ENCODE assay signal across 18 cellular contexts in genomic region chr2:66390152-66390551, GRCh38. TPM values are rescaled to one million over a fixed set of nuclear protein-coding genes. Genes with fewer than 3 reads are reported as not detected.
DNase-seq lines count a peak whose midpoint lies in the region; TF ChIP-seq lines count a peak whose summit lies in the region.
"Had no signal": no experiment of that assay in that cellular context is flagged by ENCODE, and none has a peak within 500 bp of the region (broad histone marks: within the 10 kb centered on the region; RNA-seq: fewer than 3 reads in every experiment).

No MANE protein-coding gene starts in this region.

- H3K27ac ChIP-seq in breast epithelium, result no peak overlapping the region
- no peak overlapping the region for H3K27ac ChIP-seq in endodermal cell (ENCODE audit: low read depth, low read length)
- H3K27ac ChIP-seq: BLaER1, Peyer's patch had no signal

- no peak overlapping the region for H3K9ac ChIP-seq in endodermal cell (ENCODE audit: extremely low read depth, low read length, poor library complexity, severe bottlenecking)
- H3K9ac ChIP-seq: BLaER1 had no signal

- H3K4me3 Mint-ChIP-seq in MCF 10A (ENCODE audit: unreplicated experiment) (peak overlapping the region; percentile 70), endodermal cell (peak overlapping the region; percentile 68), nephron progenitor cell (peak overlapping the region; percentile 61)
- H3K4me3 Mint-ChIP-seq: CD8-positive, alpha-beta memory T cell had no signal

- TF ChIP-seq POLR2A in breast epithelium (IDR thresholded peaks at IDR 0.05), result no peak

- CTCF ChIA-PET in MCF 10A (lab: Yijun Ruan, JAX), result interaction anchor here (0.6 to 0.8 kb wide), 3 partner anchors 9 to 206 kb away, joined by 3 to 4 read pairs (median 3); no protein-coding TSS in a partner anchor

- H3K9me3 ChIP-seq in breast epithelium, result no peaks in the 10 kb centered on the region
- H3K9me3 ChIP-seq in endodermal cell (ENCODE audit: control insufficient read depth, low read length), result no peaks in the 10 kb centered on the region
- H3K9me3 ChIP-seq: BLaER1, Peyer's patch had no signal

- H3K36me3 ChIP-seq in breast epithelium (no peaks in the 10 kb centered on the region), endodermal cell (ENCODE audit: control insufficient read depth, insufficient read depth, low read length) (no peaks in the 10 kb centered on the region)
- H3K36me3 ChIP-seq: BLaER1, Peyer's patch had no signal

- H3K4me1 ChIP-seq in breast epithelium, result no peaks in the 10 kb centered on the region
- H3K4me1 ChIP-seq in endodermal cell (ENCODE audit: control insufficient read depth, insufficient read depth, low read length), result no peaks in the 10 kb centered on the region
- H3K4me1 ChIP-seq: BLaER1, Peyer's patch had no signal

- no peaks in the 10 kb centered on the region for H3K36me3 Mint-ChIP-seq in MCF 10A (ENCODE audit: insufficient read depth, unreplicated experiment)
- H3K36me3 Mint-ChIP-seq in endodermal cell (ENCODE audit: low read depth), result no peaks in the 10 kb centered on the region
- H3K36me3 Mint-ChIP-seq in nephron progenitor cell (ENCODE audit: low read depth), result peaks cover 19% of the 10 kb centered on the region
- H3K36me3 Mint-ChIP-seq: CD8-positive, alpha-beta memory T cell had no signal

- H3K4me1 Mint-ChIP-seq in MCF 10A (ENCODE audit: insufficient read depth, unreplicated experiment) (peaks cover 20% of the 10 kb centered on the region), endodermal cell (peaks cover 3% of the 10 kb centered on the region), nephron progenitor cell (peaks cover 46% of the 10 kb centered on the region)
- H3K4me1 Mint-ChIP-seq: CD8-positive, alpha-beta memory T cell had no signal

- H3K27me3 Mint-ChIP-seq in MCF 10A (ENCODE audit: insufficient read depth, unreplicated experiment) (no peaks in the 10 kb centered on the region), endodermal cell (ENCODE audit: insufficient read depth) (no peaks in the 10 kb centered on the region), nephron progenitor cell (ENCODE audit: low read depth, poor library complexity) (no peaks in the 10 kb centered on the region)
- H3K27me3 Mint-ChIP-seq: CD8-positive, alpha-beta memory T cell had no signal

- BruUV-seq in MCF 10A (replicated peaks; lab: Mats Ljungman, UMichigan), result no TSS peak

- H3K27ac Mint-ChIP-seq in MCF 10A (ENCODE audit: low read depth, unreplicated experiment) (peak overlapping the region; percentile 95), endodermal cell (no peak overlapping the region), nephron progenitor cell (no peak overlapping the region)
- H3K27ac Mint-ChIP-seq: CD8-positive, alpha-beta memory T cell had no signal

- POLR2A ChIA-PET in MCF 10A (lab: Yijun Ruan, JAX), result interaction anchor here (0.8 to 2.3 kb wide), 13 partner anchors 8 to 348 kb away, joined by 3 to 15 read pairs (median 4); partner anchors contain the start of gene MEIS1

- DNase-seq in MCF 10A (ENCODE audit: unreplicated experiment), result no peak
- no peak for DNase-seq in breast epithelium (ENCODE audit: low spot score in 2 of 2)
- DNase-seq in endodermal cell, result no peak
- no peak for DNase-seq in nephron progenitor cell
- no peak for DNase-seq in putamen (ENCODE audit: low spot score)
- no peak for DNase-seq in stimulated activated naive CD4-positive, alpha-beta T cell (lab: John Stamatoyannopoulos, UW)
- DNase-seq in NAMALWA (ENCODE audit: low spot score), result no peak
- DNase-seq in OCI-M2 (lab: John Stamatoyannopoulos, UW; ENCODE audit: unreplicated experiment), result no peak
- DNase-seq: 8988T; CD8-positive, alpha-beta memory T cell; NCI-H1092; NCI-H446 treated with DMSO at 0.1 percent for 48 hours; NCI-H748 treated with DMSO at 0.1 percent for 48 hours; Peyer's patch; SHP77 had no signal

- no peak overlapping the region for H3K4me3 ChIP-seq in breast epithelium
- H3K4me3 ChIP-seq in endodermal cell (ENCODE audit: low read length), result no peak overlapping the region
- H3K4me3 ChIP-seq: BLaER1, GM12878, Peyer's patch had no signal

- no peak for TF ChIP-seq CTCF in MCF 10A (IDR thresholded peaks at IDR 0.05; ENCODE audit: unreplicated experiment)
- TF ChIP-seq CTCF in breast epithelium (IDR thresholded peaks at IDR 0.05), result no peak
- no peak for TF ChIP-seq CTCF in endodermal cell (conservative IDR thresholded peaks at IDR 0.05)
- TF ChIP-seq CTCF in nephron progenitor cell (IDR thresholded peaks at IDR 0.05), result no peak

- H3K9me3 Mint-ChIP-seq in MCF 10A (ENCODE audit: unreplicated experiment) (peaks cover 7% of the 10 kb centered on the region), endodermal cell (peaks cover 25% of the 10 kb centered on the region), nephron progenitor cell (peaks cover 35% of the 10 kb centered on the region)

- H3K27me3 ChIP-seq in breast epithelium, result no peaks in the 10 kb centered on the region
- no peaks in the 10 kb centered on the region for H3K27me3 ChIP-seq in endodermal cell (ENCODE audit: control insufficient read depth, insufficient read depth, low read length, poor library complexity, severe bottlenecking)
- H3K27me3 ChIP-seq: BLaER1, Peyer's patch had no signal

- intact Hi-C loops in MCF 10A (cut with micrococcal nuclease), result no loop called here
- intact Hi-C loops in breast epithelium (cut with DNase I; ENCODE audit: low total_unique reads), result no loop called here

- WGBS in endodermal cell (ENCODE audit: insufficient coverage in 1 of 2, insufficient read length in 1 of 2), 2 experiments, result 89 to 94% methylated on average over 4 of the region's 4 CpGs

RNA-seq across cellular contexts. Expression of gene MEIS1, which starts 44.8 kb away (rescaled TPM):
- total RNA-seq in MCF 10A (2022) (4.1 and 4.4 TPM in 2 replicates), breast epithelium (10 to 100 TPM; 23.0 to 37.9 (median 37.0) TPM), endodermal cell (1 to 10 TPM; 1.8 to 2.3 TPM)
- polyA plus RNA-seq in endodermal cell (2013, experiment 1 of 2), result 80.5 TPM
- polyA plus RNA-seq in endodermal cell (2013, experiment 2 of 2), result 81.9 TPM
- total RNA-seq: CD8-positive, alpha-beta memory T cell; G401 had no signal
- polyA plus RNA-seq: CD8-positive, alpha-beta memory T cell had no signal
